16 cellular contexts compared by ENCODE assay signal in the genomic region with DNA sequence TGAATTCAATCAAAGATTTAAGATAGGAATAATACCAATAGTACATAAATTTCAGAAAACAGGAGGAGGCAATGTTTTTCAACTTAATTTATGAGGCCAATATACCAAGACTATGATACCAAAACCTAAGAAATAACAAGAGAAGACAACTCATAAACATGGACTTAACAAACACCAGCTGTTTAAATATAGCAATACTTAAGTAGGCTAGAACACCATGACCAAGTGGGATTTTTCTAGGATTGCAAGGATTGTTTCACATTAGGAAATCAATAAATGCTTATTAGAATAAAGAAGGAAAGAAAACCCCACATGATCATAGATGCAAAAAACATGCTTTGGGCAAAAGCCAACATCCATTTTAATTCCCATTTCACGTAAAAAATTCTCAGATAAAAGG.
DNase-seq lines count a peak whose midpoint lies in the region; ATAC-seq lines count a peak whose summit lies in the region.
"Had no signal": no experiment of that assay in that cellular context is flagged by ENCODE, and none has a peak within 500 bp of the region (broad histone marks: within the 10 kb centered on the region; RNA-seq: fewer than 3 reads in every experiment).

No MANE protein-coding gene starts in this region.

- peaks cover 3% of the 10 kb centered on the region for H3K9me3 Mint-ChIP-seq in activated CD4-positive, alpha-beta T cell treated with anti-CD3 and anti-CD28 coated beads for 36 hours (ENCODE audit: low read depth)

- H3K9me3 ChIP-seq in adipocyte (ENCODE audit: control insufficient read depth, low read length) = peaks cover 3% of the 10 kb centered on the region
- H3K9me3 ChIP-seq: BE2C had no signal

- H3K27me3 ChIP-seq in adipocyte (replicated peaks; ENCODE audit: control insufficient read depth, insufficient read depth, low read length) = no peaks in the 10 kb centered on the region
- H3K27me3 ChIP-seq: BE2C had no signal

- no peaks in the 10 kb centered on the region for H3K4me1 Mint-ChIP-seq in activated CD4-positive, alpha-beta T cell treated with anti-CD3 and anti-CD28 coated beads for 36 hours
- H3K4me1 Mint-ChIP-seq: H9 had no signal

- intact Hi-C loops in activated CD4-positive, alpha-beta T cell treated with anti-CD3 and anti-CD28 coated beads for 36 hours (cut with DNase I, micrococcal nuclease) = no loop called here

- H3K4me3 Mint-ChIP-seq in activated CD4-positive, alpha-beta T cell treated with anti-CD3 and anti-CD28 coated beads for 36 hours = no peak overlapping the region
- H3K4me3 Mint-ChIP-seq: CD4-positive, alpha-beta T cell; H9 had no signal

- no peaks in the 10 kb centered on the region for H3K36me3 ChIP-seq in adipocyte (ENCODE audit: control insufficient read depth, insufficient read depth, low read length, severe bottlenecking)
- H3K36me3 ChIP-seq: BE2C had no signal

- CTCF ChIA-PET in activated CD4-positive, alpha-beta T cell treated with anti-CD3 and anti-CD28 coated beads for 36 hours (lab: Charles Lee) = interaction anchor here (0.7 kb wide), 1 partner anchor 1105 kb away, joined by 3 read pairs; no protein-coding TSS in a partner anchor

- H3K9ac ChIP-seq in adipocyte (ENCODE audit: low read length) = no peak overlapping the region

- POLR2A ChIA-PET in activated CD4-positive, alpha-beta T cell treated with anti-CD3 and anti-CD28 coated beads for 36 hours (lab: Charles Lee) = no interaction called here

- ATAC-seq in activated CD4-positive, alpha-beta T cell treated with anti-CD3 and anti-CD28 coated beads for 36 hours = no peak
- ATAC-seq: GM12878 had no signal

- H3K27ac Mint-ChIP-seq in activated CD4-positive, alpha-beta T cell treated with anti-CD3 and anti-CD28 coated beads for 36 hours = no peak overlapping the region
- H3K27ac Mint-ChIP-seq: CD4-positive, alpha-beta T cell; H9 had no signal

- no peaks in the 10 kb centered on the region for H3K36me3 Mint-ChIP-seq in activated CD4-positive, alpha-beta T cell treated with anti-CD3 and anti-CD28 coated beads for 36 hours (ENCODE audit: low read depth)

- no peaks in the 10 kb centered on the region for H3K4me1 ChIP-seq in adipocyte (ENCODE audit: control insufficient read depth, insufficient read depth, low read length)
- H3K4me1 ChIP-seq: BE2C, Caco-2 had no signal

- H3K4me3 ChIP-seq in adipocyte (ENCODE audit: low read length) = no peak overlapping the region
- H3K4me3 ChIP-seq: GM12878 had no signal

- peaks cover 14% of the 10 kb centered on the region for H3K27me3 Mint-ChIP-seq in activated CD4-positive, alpha-beta T cell treated with anti-CD3 and anti-CD28 coated beads for 36 hours
- H3K27me3 Mint-ChIP-seq: CD4-positive, alpha-beta T cell had no signal

- DNase-seq in OCI-M1 (lab: John Stamatoyannopoulos, UW) (peak; percentile 10), adipocyte (ENCODE audit: low read depth) (peak; percentile 59), fibroblast of gingiva (ENCODE audit: low read depth) (peak; percentile 69), left kidney (ENCODE audit: low read depth, low spot score) (peak; percentile 13), NCI-H774 (lab: John Stamatoyannopoulos, UW) (no peak), D341Med (ENCODE audit: low spot score) (no peak)
- DNase-seq in activated CD4-positive, alpha-beta T cell treated with anti-CD3 and anti-CD28 coated beads for 36 hours = no peak
- DNase-seq: ACHN; BE2C; Caco-2; CD4-positive, alpha-beta T cell; DMS153; DND-41; EL; H9 had no signal

Comparison
In these comparisons a context has a peak if more than half of its experiments do, and no peak if none do; other contexts are left out.
1. DNase-seq: peak in OCI-M1 (single experiment), adipocyte (single experiment), fibroblast of gingiva (single experiment) and left kidney (single experiment); none in NCI-H774 (single experiment), D341Med (single experiment) and activated CD4-positive, alpha-beta T cell treated with anti-CD3 and anti-CD28 coated beads for 36 hours (single experiment).